In genomic region chr16:54422569-54422978, GRCh38 we compare ENCODE assay signal across 20 cellular contexts.
DNase-seq lines count a peak whose midpoint lies in the region; ATAC-seq and TF ChIP-seq lines count a peak whose summit lies in the region.
"Had no signal": no experiment of that assay in that cellular context is flagged by ENCODE, and none has a peak within 500 bp of the region (broad histone marks: within the 10 kb centered on the region; RNA-seq: fewer than 3 reads in every experiment).

No MANE protein-coding gene starts in this region.

- TF ChIP-seq CTCF in VCaP (conservative IDR thresholded peaks at IDR 0.05): no peak
- TF ChIP-seq CTCF in GM20000 (IDR thresholded peaks at IDR 0.05; ENCODE audit: extremely low read depth, missing control alignments): no peak
- no peak for TF ChIP-seq CTCF in tibial artery (IDR thresholded peaks at IDR 0.05)

- no peak overlapping the region for H3K4me3 ChIP-seq in tibial artery
- H3K4me3 ChIP-seq: thoracic aorta had no signal

- ATAC-seq in left ventricle myocardium superior: peak; percentile 27
- peak; percentile 4 for ATAC-seq in stimulated activated memory B cell treated with anti-CD40 and anti-IgM and Interleukin-4, amounts not matched to agents 10 μg/mL and 1 μg/mL and 100 μg/mL, for 72 hours

- peaks cover 4% of the 10 kb centered on the region for H3K9me3 Mint-ChIP-seq in stimulated activated memory B cell treated with anti-CD40 and anti-IgM and Interleukin-4, amounts not matched to agents 10 μg/mL and 1 μg/mL and 100 μg/mL, for 72 hours
- H3K9me3 Mint-ChIP-seq: activated naive CD8-positive, alpha-beta T cell treated with anti-CD3 and anti-CD28 coated beads for 36 hours; activated T-helper 1 cell treated with anti-CD3 and anti-CD28 coated beads, Interleukin-12 subunit alpha, Interleukin-12 subunit beta, Interleukin-2, Interleukin-4 antibody, amounts not matched to agents 30 ng/mL and 10 ng/mL and 1 ng/mL, durations not matched to agents 14 hours and 24 hours and 36 hours; neural crest cell; T-helper 2 cell treated with Interferon-gamma antibody and Interleukin-4, amounts not matched to agents 5 μg/mL and 100 μg/mL, for 36 hours had no signal

- no peaks in the 10 kb centered on the region for H3K9me3 ChIP-seq in tibial artery
- H3K9me3 ChIP-seq: thoracic aorta had no signal

- H3K4me1 ChIP-seq in tibial artery: peaks cover 0 to 15% (median 10%) of the 10 kb centered on the region in 4 donors

- peak; percentile 11 for DNase-seq in HS-5 (ENCODE audit: low read depth)
- DNase-seq in left ventricle myocardium superior: no peak
- DNase-seq in GM20000 (ENCODE audit: low spot score): no peak
- DNase-seq in tibial artery: no peak
- no peak for DNase-seq in stimulated activated CD4-positive, alpha-beta T cell treated with anti-CD3 and anti-CD28 coated beads, Interleukin-4, amount 100 ng/mL, for 4 hours
- DNase-seq: activated CD4-positive, CD25-positive, alpha-beta regulatory T cell treated with anti-CD3 and anti-CD28 coated beads, Interleukin-2, amount 50 U/mL, for 72 hours; activated naive CD8-positive, alpha-beta T cell treated with anti-CD3 and anti-CD28 coated beads for 36 hours; COR-L47; cortex of kidney; DND-41; NCI-H2107; NCI-H526; stimulated activated CD4-positive, alpha-beta T cell treated with anti-CD3 and anti-CD28 coated beads, Interleukin-12 subunit alpha, Interleukin-12 subunit beta, amount 100 ng/mL, for 4 hours had no signal

- intact Hi-C loops in left ventricle myocardium superior (cut with micrococcal nuclease): no loop called here
- intact Hi-C loops in tibial artery (cut with DNase I; ENCODE audit: low total_unique reads): no loop called here

- H3K27ac ChIP-seq in VCaP (peak overlapping the region; percentile 92), tibial artery (peak overlapping the region in 1 of 2 donors; percentile 18)
- H3K27ac ChIP-seq: thoracic aorta had no signal

- no peaks in the 10 kb centered on the region for H3K36me3 Mint-ChIP-seq in stimulated activated memory B cell treated with anti-CD40 and anti-IgM and Interleukin-4, amounts not matched to agents 10 μg/mL and 1 μg/mL and 100 μg/mL, for 72 hours
- H3K36me3 Mint-ChIP-seq: activated naive CD8-positive, alpha-beta T cell treated with anti-CD3 and anti-CD28 coated beads for 36 hours; brain had no signal

- no peaks in the 10 kb centered on the region for H3K27me3 ChIP-seq in tibial artery

- H3K27me3 Mint-ChIP-seq in stimulated activated memory B cell treated with anti-CD40 and anti-IgM and Interleukin-4, amounts not matched to agents 10 μg/mL and 1 μg/mL and 100 μg/mL, for 72 hours: no peaks in the 10 kb centered on the region

- H3K4me1 Mint-ChIP-seq in stimulated activated memory B cell treated with anti-CD40 and anti-IgM and Interleukin-4, amounts not matched to agents 10 μg/mL and 1 μg/mL and 100 μg/mL, for 72 hours: no peaks in the 10 kb centered on the region
- H3K4me1 Mint-ChIP-seq: activated naive CD8-positive, alpha-beta T cell treated with anti-CD3 and anti-CD28 coated beads for 36 hours had no signal

- no peaks in the 10 kb centered on the region for H3K36me3 ChIP-seq in tibial artery
- H3K36me3 ChIP-seq: thoracic aorta had no signal

- H3K27ac Mint-ChIP-seq in stimulated activated memory B cell treated with anti-CD40 and anti-IgM and Interleukin-4, amounts not matched to agents 10 μg/mL and 1 μg/mL and 100 μg/mL, for 72 hours: no peak overlapping the region
- H3K27ac Mint-ChIP-seq: activated naive CD8-positive, alpha-beta T cell treated with anti-CD3 and anti-CD28 coated beads for 36 hours; activated T-helper 1 cell treated with anti-CD3 and anti-CD28 coated beads, Interleukin-12 subunit alpha, Interleukin-12 subunit beta, Interleukin-2, Interleukin-4 antibody, amounts not matched to agents 30 ng/mL and 10 ng/mL and 1 ng/mL, durations not matched to agents 14 hours and 24 hours and 36 hours; brain; T-helper 2 cell treated with Interferon-gamma antibody and Interleukin-4, amounts not matched to agents 5 μg/mL and 100 μg/mL, for 36 hours had no signal

- no peak overlapping the region for H3K4me3 Mint-ChIP-seq in stimulated activated memory B cell treated with anti-CD40 and anti-IgM and Interleukin-4, amounts not matched to agents 10 μg/mL and 1 μg/mL and 100 μg/mL, for 72 hours
- H3K4me3 Mint-ChIP-seq: activated naive CD8-positive, alpha-beta T cell treated with anti-CD3 and anti-CD28 coated beads for 36 hours; activated T-helper 1 cell treated with anti-CD3 and anti-CD28 coated beads, Interleukin-12 subunit alpha, Interleukin-12 subunit beta, Interleukin-2, Interleukin-4 antibody, amounts not matched to agents 30 ng/mL and 10 ng/mL and 1 ng/mL, durations not matched to agents 14 hours and 24 hours and 36 hours; neural crest cell; T-helper 2 cell treated with Interferon-gamma antibody and Interleukin-4, amounts not matched to agents 5 μg/mL and 100 μg/mL, for 36 hours had no signal
